8 cellular contexts compared by ENCODE assay signal in the genomic region with DNA sequence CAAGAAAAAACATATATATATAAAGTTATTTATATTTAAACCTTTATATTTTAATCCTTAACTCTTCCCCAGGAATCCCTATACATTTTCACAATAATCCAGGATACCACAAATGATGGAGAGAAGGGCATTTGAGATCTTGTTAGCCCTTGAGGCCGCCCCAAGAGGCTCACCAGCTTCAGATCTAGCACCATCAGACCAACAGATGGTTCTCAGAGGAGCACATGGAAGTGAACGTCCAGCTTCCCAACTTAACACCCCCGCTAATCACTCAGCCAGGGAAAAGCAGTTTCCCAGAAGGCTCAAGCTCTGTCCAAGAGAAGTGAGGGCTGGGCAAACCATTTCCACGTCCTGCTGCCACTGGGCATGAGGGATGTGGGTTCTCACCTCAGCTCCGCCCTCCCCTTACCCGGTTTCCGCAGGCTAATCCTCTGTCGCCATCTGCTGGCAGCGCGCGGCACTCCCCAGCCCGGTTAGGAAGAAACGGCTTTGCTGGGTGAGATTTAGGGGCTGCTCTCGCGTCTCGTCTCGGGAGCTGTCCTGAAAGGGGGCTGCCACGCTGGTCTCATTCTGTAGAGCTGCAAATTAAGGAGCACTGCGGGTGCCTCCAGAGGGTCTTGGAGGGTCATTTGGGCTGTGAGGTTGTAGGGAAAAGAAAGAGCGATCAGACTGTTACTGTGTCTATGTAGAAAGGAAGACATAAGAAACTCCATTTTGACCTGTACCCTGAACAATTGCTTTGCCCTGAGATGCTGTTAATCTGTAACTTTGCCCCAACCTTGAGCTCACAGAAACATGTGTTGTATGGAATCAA. TPM values are rescaled to one million over a fixed set of nuclear protein-coding genes. Genes with fewer than 3 reads are reported as not detected.
DNase-seq lines count a peak whose midpoint lies in the region; ATAC-seq and TF ChIP-seq lines count a peak whose summit lies in the region.

No MANE protein-coding gene starts in this region.

- no peak overlapping the region for H3K4me3 ChIP-seq in H7 (ENCODE audit: insufficient read depth, low read depth, low read length)
- H3K4me3 ChIP-seq in upper lobe of left lung, result no peak overlapping the region

- no peaks in the 10 kb centered on the region for H3K36me3 ChIP-seq in H7 (replicated peaks; ENCODE audit: control insufficient read depth, insufficient read depth, low read length)
- H3K36me3 ChIP-seq in upper lobe of left lung, result peaks cover 4 to 58% (median 15%) of the 10 kb centered on the region in 4 donors

- DNase-seq in GF-D8 (lab: John Stamatoyannopoulos, UW) (peak; percentile 33), H7 (peak; percentile 86), LoVo (ENCODE audit: low spot score) (peak; percentile 26), Right ventricle myocardium superior (peak; percentile 88), posterior vena cava (ENCODE audit: low spot score) (peak; percentile 95), upper lobe of left lung (peak; percentile 85 to 96)
- peak; percentile 92 for DNase-seq in activated naive CD4-positive, alpha-beta T cell treated with anti-CD3 and anti-CD28 coated beads, Interleukin-2, amount 10 ng/mL, durations not matched to agents 7 days and 5 days

- no peak for TF ChIP-seq EP300 in upper lobe of left lung (IDR thresholded peaks at IDR 0.05)

- 22 to 23% methylated on average over 11 to 20 of the region's 20 CpGs for WGBS in upper lobe of left lung, 2 donors

- no peaks in the 10 kb centered on the region for H3K27me3 Mint-ChIP-seq in activated naive CD4-positive, alpha-beta T cell treated with anti-CD3 and anti-CD28 coated beads, Interleukin-2, amount 10 ng/mL, durations not matched to agents 7 days and 5 days

- intact Hi-C loops in Right ventricle myocardium superior (cut with DNase I), result no loop called here
- intact Hi-C loops in posterior vena cava (cut with DNase I), result loop anchor here in 1 of 2 donors (10.0 kb wide), 1 partner anchor 81 kb away; no protein-coding TSS in a partner anchor

- CTCF ChIA-PET in activated naive CD4-positive, alpha-beta T cell treated with anti-CD3 and anti-CD28 coated beads, Interleukin-2, amount 10 ng/mL, durations not matched to agents 7 days and 5 days (lab: Charles Lee), result interaction anchor here (0.7 to 3.2 kb wide), 21 partner anchors 8 to 425 kb away, joined by 3 to 31 read pairs (median 5); a partner anchor contains a TSS

- no peak for TF ChIP-seq POLR2A in upper lobe of left lung (IDR thresholded peaks at IDR 0.05)

- no peak overlapping the region for H3K27ac Mint-ChIP-seq in activated naive CD4-positive, alpha-beta T cell treated with anti-CD3 and anti-CD28 coated beads, Interleukin-2, amount 10 ng/mL, durations not matched to agents 7 days and 5 days

- no peak overlapping the region for H3K4me3 Mint-ChIP-seq in activated naive CD4-positive, alpha-beta T cell treated with anti-CD3 and anti-CD28 coated beads, Interleukin-2, amount 10 ng/mL, durations not matched to agents 7 days and 5 days

- H3K4me1 ChIP-seq in upper lobe of left lung, result peaks cover 0 to 7% (median 0%) of the 10 kb centered on the region in 4 donors

- H3K36me3 Mint-ChIP-seq in activated naive CD4-positive, alpha-beta T cell treated with anti-CD3 and anti-CD28 coated beads, Interleukin-2, amount 10 ng/mL, durations not matched to agents 7 days and 5 days, result peaks cover 45% of the 10 kb centered on the region

- TF ChIP-seq CTCF in upper lobe of left lung (IDR thresholded peaks at IDR 0.05), result peak; percentile 85 to 95 (median 94)

- peak; percentile 100 for ATAC-seq in SK-N-SH treated with all-trans-retinoic acid at 6 μM for 48 hours
- ATAC-seq in Right ventricle myocardium superior (ENCODE audit: poor library complexity), result peak; percentile 95
- ATAC-seq in upper lobe of left lung (ENCODE audit: low FRiP score in 2 of 2), result peak; percentile 91 to 98

- peaks cover 17% of the 10 kb centered on the region for H3K4me1 Mint-ChIP-seq in activated naive CD4-positive, alpha-beta T cell treated with anti-CD3 and anti-CD28 coated beads, Interleukin-2, amount 10 ng/mL, durations not matched to agents 7 days and 5 days

- no peak overlapping the region for H3K27ac ChIP-seq in upper lobe of left lung

- H3K9me3 Mint-ChIP-seq in activated naive CD4-positive, alpha-beta T cell treated with anti-CD3 and anti-CD28 coated beads, Interleukin-2, amount 10 ng/mL, durations not matched to agents 7 days and 5 days, result peaks cover 22% of the 10 kb centered on the region

- no peaks in the 10 kb centered on the region; the same call in 1 of the 2 replicates for H3K27me3 ChIP-seq in H7 (ENCODE audit: control insufficient read depth, insufficient read depth, low read length)
- H3K27me3 ChIP-seq in upper lobe of left lung, result no peaks in the 10 kb centered on the region

- H3K9me3 ChIP-seq in upper lobe of left lung, result peaks cover 0 to 7% (median 3%) of the 10 kb centered on the region in 4 donors

TF ChIP-seq in SK-N-SH treated with all-trans-retinoic acid at 6 μM for 48 hours, 23 proteins besides CTCF, POLR2A, EP300 and RAD21:
- no peak for TF ChIP-seq PPARA (CRISPR knock-in tag; IDR thresholded peaks at IDR 0.05; ENCODE audit: borderline replicate concordance)

RNA-seq across cellular contexts. Expression of a gene that starts 6.8 kb away (rescaled TPM):
- 9.2 and 11.0 TPM in 2 replicates for total RNA-seq in H7 (2014; rRNA removed; shearing (Covaris generic))
- total RNA-seq in Right ventricle myocardium superior, result 8.8 TPM
- total RNA-seq in posterior vena cava, result 10 to 100 TPM; 15.5 to 23.6 TPM
- total RNA-seq in upper lobe of left lung, result 10 to 100 TPM; 29.9 to 78.6 (median 53.8) TPM

RNA-seq across cellular contexts. Expression of a gene that starts 28.8 kb away (rescaled TPM):
- total RNA-seq in H7 (2014; rRNA removed; shearing (Covaris generic)), result 10.8 and 13.5 TPM in 2 replicates
- total RNA-seq in Right ventricle myocardium superior, result 1.0 TPM
- total RNA-seq in posterior vena cava, result 1 to 10 TPM in 1 of 2 donors, under 1 TPM in 1; 0.48 to 1.0 TPM
- total RNA-seq in upper lobe of left lung, result 1 to 10 TPM in 4 of 6 donors, under 1 TPM in 1, not detected in 1; 0.92 to 5.0 (median 2.4) TPM

RNA-seq across cellular contexts. Expression of a gene that starts 36.1 kb away (rescaled TPM):
- total RNA-seq in H7 (2014; rRNA removed; shearing (Covaris generic)), result 4.9 and 7.6 TPM in 2 replicates
- total RNA-seq in Right ventricle myocardium superior, result 1.7 TPM
- total RNA-seq in posterior vena cava, result 1 to 10 TPM; 1.9 to 2.0 TPM
- total RNA-seq in upper lobe of left lung, result 10 to 100 TPM; 33.4 to 58.7 (median 48.5) TPM

RNA-seq across cellular contexts. Expression of a gene that starts 49.7 kb away (rescaled TPM):
- total RNA-seq in H7 (2014; rRNA removed; shearing (Covaris generic)), result not detected in 2 replicates
- total RNA-seq in Right ventricle myocardium superior, result not detected
- total RNA-seq in posterior vena cava, result not detected
- total RNA-seq in upper lobe of left lung, result not detected

Comparison
In these comparisons a context has a peak if more than half of its experiments do, and no peak if none do; other contexts are left out.
1. DNase-seq: peak in every context shown above with its lines; median percentile 95 in posterior vena cava; 92 in activated naive CD4-positive, alpha-beta T cell treated with anti-CD3 and anti-CD28 coated beads, Interleukin-2, amount 10 ng/mL, durations not matched to agents 7 days and 5 days; 90 in upper lobe of left lung; 88 in Right ventricle myocardium superior; 86 in H7; 33 in GF-D8; 26 in LoVo.